Comparison of ENCODE assay signal across 7 cellular contexts in genomic region chr2:73679237-73679636, GRCh38. TPM values are rescaled to one million over a fixed set of nuclear protein-coding genes. Genes with fewer than 3 reads are reported as not detected.
"Had no signal": no experiment of that assay in that cellular context is flagged by ENCODE, and none has a peak within 500 bp of the region (broad histone marks: within the 10 kb centered on the region; RNA-seq: fewer than 3 reads in every experiment).

No MANE protein-coding gene starts in this region.

RNA-seq across cellular contexts. Expression of gene NAT8, which starts 37.0 kb away (rescaled TPM):
- total RNA-seq: GM23248, GM23338, H1, H4, H7, H9, HFFc6 had no signal
- polyA plus RNA-seq: GM23248, GM23338, H1 had no signal
